ENCODE assay signal across 10 cellular contexts in the genomic region with DNA sequence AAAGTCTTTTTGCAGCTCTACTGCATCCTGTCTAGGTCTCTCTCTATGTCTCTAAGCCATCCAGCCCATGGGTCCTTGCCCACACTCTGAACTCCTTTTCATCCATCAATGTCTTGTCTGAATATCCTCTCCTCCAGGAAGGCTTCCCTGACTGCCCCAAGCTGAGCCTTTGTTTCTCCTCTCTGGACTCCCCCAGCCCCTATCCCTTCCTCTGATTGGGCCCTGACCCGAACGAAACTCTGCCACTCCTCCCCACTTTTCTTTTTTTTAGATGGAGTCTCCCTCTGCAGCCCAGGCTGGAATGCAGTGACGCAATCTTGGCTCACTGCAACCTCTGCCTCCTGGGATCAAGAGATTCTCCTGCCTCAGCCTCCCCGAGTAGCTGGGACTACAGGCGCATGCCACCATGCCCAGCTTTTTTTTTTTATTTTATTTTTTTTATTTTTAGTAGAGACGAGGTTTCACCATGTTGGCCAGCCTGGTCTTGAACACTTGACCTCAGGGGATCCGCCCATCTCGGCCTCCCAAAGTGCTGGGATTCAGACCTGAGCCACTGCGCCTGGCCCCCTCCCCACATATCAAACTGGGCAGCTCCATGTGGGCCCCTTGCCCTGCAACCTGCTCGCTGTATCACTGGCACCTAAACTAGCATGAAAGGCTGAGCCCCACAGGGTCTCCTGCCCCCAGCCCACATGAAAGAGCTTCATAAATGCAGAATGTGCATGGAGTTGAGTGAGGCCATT. TPM values are rescaled to one million over a fixed set of nuclear protein-coding genes. Genes with fewer than 3 reads are reported as not detected.
DNase-seq lines count a peak whose midpoint lies in the region; ATAC-seq and TF ChIP-seq lines count a peak whose summit lies in the region.
"Had no signal": no experiment of that assay in that cellular context is flagged by ENCODE, and none has a peak within 500 bp of the region (broad histone marks: within the 10 kb centered on the region; RNA-seq: fewer than 3 reads in every experiment).

No MANE protein-coding gene starts in this region.

- H2BK5ac ChIP-seq in mesenchymal stem cell (ENCODE audit: low read depth, low read length, poor library complexity, severe bottlenecking) = no peak overlapping the region

- no peak overlapping the region for H4K8ac ChIP-seq in mesenchymal stem cell (ENCODE audit: low read length)

- H3K27ac Mint-ChIP-seq in T-helper 2 cell treated with Interferon-gamma antibody and Interleukin-4, amounts not matched to agents 5 μg/mL and 100 μg/mL, for 36 hours = peak overlapping the region; percentile 42
- no peak overlapping the region for H3K27ac Mint-ChIP-seq in stimulated activated naive B cell treated with anti-CD40 and anti-IgM and Interleukin-4, amounts not matched to agents 10 μg/mL and 1 μg/mL and 100 μg/mL, for 72 hours

- no peak overlapping the region for H2AFZ ChIP-seq in mesenchymal stem cell (ENCODE audit: low read depth, low read length)

- H3K27ac ChIP-seq in WERI-Rb-1 (peak overlapping the region; percentile 91), iPS-20b (ENCODE audit: low read length) (no peak overlapping the region), mesenchymal stem cell (ENCODE audit: low read length, poor library complexity, severe bottlenecking) (no peak overlapping the region)
- H3K27ac ChIP-seq: tibial artery had no signal

- no peaks in the 10 kb centered on the region for H3K9me3 ChIP-seq in WERI-Rb-1 (ENCODE audit: severe bottlenecking)
- H3K9me3 ChIP-seq in iPS-20b (ENCODE audit: insufficient read depth, low read depth, low read length) = no peaks in the 10 kb centered on the region
- no peaks in the 10 kb centered on the region for H3K9me3 ChIP-seq in mesenchymal stem cell (ENCODE audit: control insufficient read depth, low read length)
- H3K9me3 ChIP-seq: tibial artery had no signal

- no peak overlapping the region for H3K4ac ChIP-seq in mesenchymal stem cell (ENCODE audit: low read depth in 1 of 2, low read length in 2 of 2)

- H3K27me3 ChIP-seq in WERI-Rb-1 (ENCODE audit: insufficient read depth, low read depth, severe bottlenecking) (no peaks in the 10 kb centered on the region), iPS-20b (ENCODE audit: insufficient read depth, low read length) (peaks cover 8% of the 10 kb centered on the region), mesenchymal stem cell (ENCODE audit: control insufficient read depth in 1 of 2, insufficient read depth in 1 of 2, low read length in 2 of 2) (peaks cover 52 to 58% of the 10 kb centered on the region in 2 experiments)

- H3K4me1 ChIP-seq in iPS-20b (ENCODE audit: insufficient read depth, low read length) = peaks cover 9% of the 10 kb centered on the region; the same call in 1 of the 2 replicates
- peaks cover 23% of the 10 kb centered on the region for H3K4me1 ChIP-seq in mesenchymal stem cell (ENCODE audit: control insufficient read depth, insufficient read depth, low read depth, low read length)

- no peak overlapping the region for H3K4me3 Mint-ChIP-seq in T-helper 2 cell treated with Interferon-gamma antibody and Interleukin-4, amounts not matched to agents 5 μg/mL and 100 μg/mL, for 36 hours
- peak overlapping the region; percentile 18 to 33 for H3K4me3 Mint-ChIP-seq in stimulated activated naive B cell treated with anti-CD40 and anti-IgM and Interleukin-4, amounts not matched to agents 10 μg/mL and 1 μg/mL and 100 μg/mL, for 72 hours

- peaks cover 4% of the 10 kb centered on the region for H3K4me1 Mint-ChIP-seq in T-helper 2 cell treated with Interferon-gamma antibody and Interleukin-4, amounts not matched to agents 5 μg/mL and 100 μg/mL, for 36 hours (ENCODE audit: low read depth)
- peaks cover 9 to 17% of the 10 kb centered on the region in 2 donors for H3K4me1 Mint-ChIP-seq in stimulated activated naive B cell treated with anti-CD40 and anti-IgM and Interleukin-4, amounts not matched to agents 10 μg/mL and 1 μg/mL and 100 μg/mL, for 72 hours

- no peak for TF ChIP-seq CTCF in WERI-Rb-1 (IDR thresholded peaks at IDR 0.05; ENCODE audit: low read depth, low read length)

- H4K91ac ChIP-seq in mesenchymal stem cell (ENCODE audit: low read length) = no peak overlapping the region

- H3K36me3 Mint-ChIP-seq in T-helper 2 cell treated with Interferon-gamma antibody and Interleukin-4, amounts not matched to agents 5 μg/mL and 100 μg/mL, for 36 hours (ENCODE audit: low read depth) = peaks cover 2% of the 10 kb centered on the region
- H3K36me3 Mint-ChIP-seq in stimulated activated naive B cell treated with anti-CD40 and anti-IgM and Interleukin-4, amounts not matched to agents 10 μg/mL and 1 μg/mL and 100 μg/mL, for 72 hours = peaks cover 3 to 4% of the 10 kb centered on the region in 2 donors

- no peak overlapping the region for H2BK120ac ChIP-seq in mesenchymal stem cell (ENCODE audit: low read depth, low read length)

- H3K27me3 Mint-ChIP-seq in T-helper 2 cell treated with Interferon-gamma antibody and Interleukin-4, amounts not matched to agents 5 μg/mL and 100 μg/mL, for 36 hours (ENCODE audit: low read depth) = peaks cover 40% of the 10 kb centered on the region
- H3K27me3 Mint-ChIP-seq in stimulated activated naive B cell treated with anti-CD40 and anti-IgM and Interleukin-4, amounts not matched to agents 10 μg/mL and 1 μg/mL and 100 μg/mL, for 72 hours = peaks cover 58 to 73% of the 10 kb centered on the region in 2 donors

- H3K9me3 Mint-ChIP-seq in T-helper 2 cell treated with Interferon-gamma antibody and Interleukin-4, amounts not matched to agents 5 μg/mL and 100 μg/mL, for 36 hours = no peaks in the 10 kb centered on the region
- no peaks in the 10 kb centered on the region for H3K9me3 Mint-ChIP-seq in stimulated activated naive B cell treated with anti-CD40 and anti-IgM and Interleukin-4, amounts not matched to agents 10 μg/mL and 1 μg/mL and 100 μg/mL, for 72 hours

- H3K9ac ChIP-seq in iPS-20b (ENCODE audit: low read depth, low read length) (peak overlapping the region; percentile 73; the same call in 1 of the 2 replicates), mesenchymal stem cell (ENCODE audit: low read length) (no peak overlapping the region)

- 82% methylated on average over 8 of the region's 10 CpGs for WGBS in mesenchymal stem cell

- H3K4me2 ChIP-seq in mesenchymal stem cell (ENCODE audit: low read length, poor library complexity, severe bottlenecking) = no peak overlapping the region

- H3K36me3 ChIP-seq in WERI-Rb-1 (peaks cover 10% of the 10 kb centered on the region; the same call in 1 of the 2 replicates), iPS-20b (ENCODE audit: insufficient read depth, low read depth, low read length) (no peaks in the 10 kb centered on the region), mesenchymal stem cell (ENCODE audit: control insufficient read depth in 1 of 2, insufficient read depth in 2 of 2, low read depth in 1 of 2, low read length in 2 of 2) (no peaks in the 10 kb centered on the region)
- H3K36me3 ChIP-seq: tibial artery had no signal

- no peak overlapping the region for H2AK5ac ChIP-seq in mesenchymal stem cell (ENCODE audit: low read length, severe bottlenecking)

- H2BK12ac ChIP-seq in mesenchymal stem cell (ENCODE audit: low read length in 2 of 2) = no peak overlapping the region

- H3K18ac ChIP-seq in mesenchymal stem cell (ENCODE audit: low read depth in 1 of 2, low read length in 2 of 2) = no peak overlapping the region

- no peak overlapping the region for H2BK15ac ChIP-seq in mesenchymal stem cell (ENCODE audit: low read depth, poor library complexity, severe bottlenecking)

- H3K4me3 ChIP-seq in WERI-Rb-1 (ENCODE audit: low read depth, low read length) (peak overlapping the region; percentile 98), iPS-20b (ENCODE audit: low read length) (peak overlapping the region; percentile 86), mesenchymal stem cell (ENCODE audit: insufficient read depth in 1 of 2, low read depth in 1 of 2, low read length in 2 of 2) (no peak overlapping the region)
- H3K4me3 ChIP-seq: tibial artery had no signal

- H3K23ac ChIP-seq in mesenchymal stem cell (ENCODE audit: low read length in 2 of 2) = no peak overlapping the region

- peak; percentile 21 to 23 for ATAC-seq in stimulated activated naive B cell treated with anti-CD40 and anti-IgM and Interleukin-4, amounts not matched to agents 10 μg/mL and 1 μg/mL and 100 μg/mL, for 72 hours (replicated peaks)

- H3K79me1 ChIP-seq in mesenchymal stem cell (replicated peaks; ENCODE audit: low read length, poor library complexity, severe bottlenecking) = no peaks in the 10 kb centered on the region

- DNase-seq in T-helper 2 cell treated with Interferon-gamma antibody and Interleukin-4, amounts not matched to agents 5 μg/mL and 100 μg/mL, for 36 hours (ENCODE audit: low spot score) = no peak
- DNase-seq in T-helper 2 cell (no peak), WERI-Rb-1 (no peak), mesenchymal stem cell (no peak), islet precursor cell (no peak), ureter (ENCODE audit: low spot score) (no peak)
- no peak for DNase-seq in stimulated activated naive B cell treated with anti-CD40 and anti-IgM and Interleukin-4, amounts not matched to agents 10 μg/mL and 1 μg/mL and 100 μg/mL, for 72 hours
- DNase-seq: NCI-H1436 treated with DMSO at 0.1 percent for 48 hours, tibial artery had no signal

- no peak overlapping the region for H3K14ac ChIP-seq in mesenchymal stem cell (ENCODE audit: low read length in 2 of 2)

RNA-seq across cellular contexts. Expression of a gene that starts 0.9 kb away (rescaled TPM):
- 0.43 TPM for polyA plus RNA-seq in mesenchymal stem cell (2013, experiment 1 of 2)
- 0.37 TPM for polyA plus RNA-seq in mesenchymal stem cell (2013, experiment 2 of 2)
- total RNA-seq in ureter = 1.4 TPM

RNA-seq across cellular contexts. Expression of a gene that starts 30.3 kb away (rescaled TPM):
- 30.5 TPM for polyA plus RNA-seq in mesenchymal stem cell (2013, experiment 1 of 2)
- polyA plus RNA-seq in mesenchymal stem cell (2013, experiment 2 of 2) = 31.4 TPM
- total RNA-seq in ureter = 61.6 TPM

Comparison
In these comparisons a context has a peak if more than half of its experiments do, and no peak if none do; other contexts are left out.
1. H3K4me3 ChIP-seq: peak in WERI-Rb-1 (single experiment) and iPS-20b (single experiment); none in mesenchymal stem cell (0 of 2).